Comparison of ENCODE assay signal across 17 cellular contexts in genomic region chr1:168092151-168092550, GRCh38.
"Had no signal": no experiment of that assay in that cellular context is flagged by ENCODE, and none has a peak within 500 bp of the region (broad histone marks: within the 10 kb centered on the region; RNA-seq: fewer than 3 reads in every experiment).

No MANE protein-coding gene starts in this region.

- H3K9ac ChIP-seq: parathyroid adenoma had no signal

- H3K36me3 ChIP-seq: WERI-Rb-1 had no signal

- H3K36me3 Mint-ChIP-seq: activated naive CD4-positive, alpha-beta T cell treated with anti-CD3 and anti-CD28 coated beads, Interleukin-2, amount 50 U/mL, for 72 hours had no signal

- H3K27ac Mint-ChIP-seq: activated CD8-positive, alpha-beta T cell treated with anti-CD3 and anti-CD28 coated beads for 36 hours; activated naive CD4-positive, alpha-beta T cell treated with anti-CD3 and anti-CD28 coated beads, Interleukin-2, amount 50 U/mL, for 72 hours; activated T-cell treated with anti-CD3 and anti-CD28 coated beads, Interleukin-2, amount 50 U/mL, for 72 hours had no signal

- H3K27me3 Mint-ChIP-seq: activated CD8-positive, alpha-beta T cell treated with anti-CD3 and anti-CD28 coated beads for 36 hours had no signal

- H3K27me3 ChIP-seq: stomach, upper lobe of right lung had no signal

- DNase-seq: activated CD4-positive, alpha-beta T cell treated with anti-CD3 and anti-CD28 coated beads for 4 hours; activated CD8-positive, alpha-beta T cell treated with anti-CD3 and anti-CD28 coated beads for 36 hours; activated gamma-delta T cell; activated T-cell treated with anti-CD3 and anti-CD28 coated beads, Interleukin-2, amount 50 U/mL, for 72 hours; effector CD4-positive, alpha-beta T cell; kidney glomerular epithelial cell; left ventricle myocardium superior; mesendoderm; stimulated activated CD4-positive, alpha-beta T cell treated with anti-CD3 and anti-CD28 coated beads, Interleukin-12 subunit alpha, Interleukin-12 subunit beta, amount 100 ng/mL, for 4 hours; stimulated activated CD4-positive, alpha-beta T cell treated with anti-CD3 and anti-CD28 coated beads, Interleukin-2, amount 100 ng/mL, for 24 hours; stomach; upper lobe of right lung; WERI-Rb-1 had no signal

- H3K4me3 ChIP-seq: coronary artery, stomach, thoracic aorta, upper lobe of right lung had no signal

- H3K9me3 ChIP-seq: stomach, thoracic aorta, upper lobe of right lung had no signal

- H3K4me3 Mint-ChIP-seq: activated CD8-positive, alpha-beta T cell treated with anti-CD3 and anti-CD28 coated beads for 36 hours; activated T-cell treated with anti-CD3 and anti-CD28 coated beads, Interleukin-2, amount 50 U/mL, for 72 hours had no signal

- H3K27ac ChIP-seq: coronary artery, parathyroid adenoma, stomach, upper lobe of right lung, WERI-Rb-1 had no signal

- ATAC-seq: activated CD8-positive, alpha-beta T cell treated with anti-CD3 and anti-CD28 coated beads for 36 hours; activated naive CD4-positive, alpha-beta T cell treated with anti-CD3 and anti-CD28 coated beads, Interleukin-2, amount 50 U/mL, for 72 hours; activated T-cell treated with anti-CD3 and anti-CD28 coated beads, Interleukin-2, amount 50 U/mL, for 72 hours had no signal

- H3K4me1 ChIP-seq: parathyroid adenoma, upper lobe of right lung had no signal

- H3K9me3 Mint-ChIP-seq: activated CD8-positive, alpha-beta T cell treated with anti-CD3 and anti-CD28 coated beads for 36 hours; activated naive CD4-positive, alpha-beta T cell treated with anti-CD3 and anti-CD28 coated beads, Interleukin-2, amount 50 U/mL, for 72 hours; activated T-cell treated with anti-CD3 and anti-CD28 coated beads, Interleukin-2, amount 50 U/mL, for 72 hours had no signal
